ENCODE assay signal across 8 cellular contexts in genomic region chr12:6925543-6926279, GRCh38. TPM values are rescaled to one million over a fixed set of nuclear protein-coding genes. Genes with fewer than 3 reads are reported as not detected.
A peak's percentile ranks its signal among the peaks of the same experiment; 100 is the strongest.
DNase-seq lines count a peak whose midpoint lies in the region; ATAC-seq, FAIRE-seq and TF ChIP-seq lines count a peak whose summit lies in the region.

No MANE protein-coding gene starts in this region.

- H3K9me3 ChIP-seq in neuron (ENCODE audit: low read length) = no peaks in the 10 kb centered on the region

- no peak for TF ChIP-seq CTCF in HFFc6 (IDR thresholded peaks at IDR 0.05)

- no peaks in the 10 kb centered on the region for H3K9me3 Mint-ChIP-seq in HFFc6
- H3K9me3 Mint-ChIP-seq in activated naive CD8-positive, alpha-beta T cell treated with anti-CD3 and anti-CD28 coated beads for 36 hours = no peaks in the 10 kb centered on the region

- H3K4me1 Mint-ChIP-seq in HFFc6 (ENCODE audit: low read depth) = peaks cover 53% of the 10 kb centered on the region
- H3K4me1 Mint-ChIP-seq in activated naive CD8-positive, alpha-beta T cell treated with anti-CD3 and anti-CD28 coated beads for 36 hours = peaks cover 39% of the 10 kb centered on the region

- peak overlapping the region; percentile 89 for H3K4me3 Mint-ChIP-seq in HFFc6
- peak overlapping the region; percentile 15 for H3K4me3 Mint-ChIP-seq in activated naive CD8-positive, alpha-beta T cell treated with anti-CD3 and anti-CD28 coated beads for 36 hours

- H3K36me3 Mint-ChIP-seq in HFFc6 (ENCODE audit: low read depth) = peaks cover 18% of the 10 kb centered on the region
- H3K36me3 Mint-ChIP-seq in activated naive CD8-positive, alpha-beta T cell treated with anti-CD3 and anti-CD28 coated beads for 36 hours = peaks cover 3% of the 10 kb centered on the region

- H3K27ac Mint-ChIP-seq in HFFc6 = peak overlapping the region; percentile 99
- no peak overlapping the region for H3K27ac Mint-ChIP-seq in activated naive CD8-positive, alpha-beta T cell treated with anti-CD3 and anti-CD28 coated beads for 36 hours

- peaks cover 5% of the 10 kb centered on the region for H3K27me3 Mint-ChIP-seq in HFFc6 (ENCODE audit: insufficient read depth)
- no peaks in the 10 kb centered on the region for H3K27me3 Mint-ChIP-seq in activated naive CD8-positive, alpha-beta T cell treated with anti-CD3 and anti-CD28 coated beads for 36 hours

- TF ChIP-seq POLR2A in GM12892 (IDR thresholded peaks at IDR 0.05; ENCODE audit: low read depth, low read length) = no peak
- TF ChIP-seq POLR2A in GM12891 (IDR thresholded peaks at IDR 0.05; ENCODE audit: low read depth, low read length) = no peak

- DNase-seq in AG08396 (ENCODE audit: low spot score) = peak; percentile 83
- DNase-seq in HFFc6 = peak; percentile 88
- DNase-seq in activated naive CD8-positive, alpha-beta T cell treated with anti-CD3 and anti-CD28 coated beads for 36 hours = no peak
- peak; percentile 82 for DNase-seq in glomerular visceral epithelial cell (ENCODE audit: extremely low spot score)
- no peak for DNase-seq in GM12892 (ENCODE audit: insufficient read length)
- DNase-seq in GM12891 (ENCODE audit: insufficient read length, low spot score) = no peak

- FAIRE-seq in GM12892 (lab: Jason Lieb, UNC) = no peak
- FAIRE-seq in GM12891 (lab: Jason Lieb, UNC) = no peak

- ATAC-seq in GM21717 (IDR thresholded peaks at IDR 0.05; ENCODE audit: unreplicated experiment) = no peak

- H3K27me3 ChIP-seq in neuron (ENCODE audit: insufficient read depth, low read length) = no peaks in the 10 kb centered on the region

- H3K4me3 ChIP-seq in neuron (ENCODE audit: low read length) = peak overlapping the region; percentile 42

- H3K36me3 ChIP-seq in neuron (ENCODE audit: insufficient read depth, low read length) = peaks cover 6% of the 10 kb centered on the region

- H2AFZ ChIP-seq in neuron (ENCODE audit: low read depth, low read length) = no peak overlapping the region

- H3K4me1 ChIP-seq in neuron (ENCODE audit: insufficient read depth, low read length) = peaks cover 58% of the 10 kb centered on the region

TF ChIP-seq in GM12891, 5 proteins besides CTCF, POLR2A, EP300 and RAD21:
- TF ChIP-seq PAX5 (IDR thresholded peaks at IDR 0.05; ENCODE audit: insufficient read depth, low read length, severe bottlenecking) (no peak), POLR2AphosphoS5 (IDR thresholded peaks at IDR 0.05; ENCODE audit: low read depth, low read length) (no peak), SPI1 (IDR thresholded peaks at IDR 0.05; ENCODE audit: low read depth, low read length) (no peak), TAF1 (IDR thresholded peaks at IDR 0.05; ENCODE audit: low read depth, low read length) (no peak), POU2F2 (IDR thresholded peaks at IDR 0.05; ENCODE audit: low read depth, low read length) (no peak)
TF ChIP-seq in GM12891: peak in this region for 0.

RNA-seq across cellular contexts. Expression of gene ATN1, which starts 2.0 kb away (rescaled TPM):
- 100 to 1,000 TPM in 4 of 6 experiments, 10 to 100 TPM in 2; 96.8 to 120 (median 107) TPM for total RNA-seq in HFFc6 (2021; fragmentation: NEBNext Ultra II Directional; extraction: Animal tissue kit (Norgen Biotek cat#: 25700))
- total RNA-seq in activated naive CD8-positive, alpha-beta T cell treated with anti-CD3 and anti-CD28 coated beads for 36 hours = 10 to 100 TPM; 27.6 to 28.5 TPM
- 11.0 TPM for polyA plus RNA-seq in GM12892 (2012; ENCODE audit: missing spikeins)
- polyA plus RNA-seq in GM12891 (2012; ENCODE audit: low read depth, missing spikeins) = 27.4 TPM

RNA-seq across cellular contexts. Expression of gene ENO2, which starts 11.3 kb away (rescaled TPM):
- 10 to 100 TPM; 18.9 to 26.9 (median 24.7) TPM for total RNA-seq in HFFc6 (2021; fragmentation: NEBNext Ultra II Directional; extraction: Animal tissue kit (Norgen Biotek cat#: 25700))
- 100 to 1,000 TPM; 140 to 141 TPM for total RNA-seq in activated naive CD8-positive, alpha-beta T cell treated with anti-CD3 and anti-CD28 coated beads for 36 hours
- polyA plus RNA-seq in GM12892 (2012; ENCODE audit: missing spikeins) = 191 TPM
- polyA plus RNA-seq in GM12891 (2012; ENCODE audit: low read depth, missing spikeins) = 116 TPM

RNA-seq across cellular contexts. Expression of gene RNU7-1, which starts 17.9 kb away (rescaled TPM):
- not detected for total RNA-seq in HFFc6 (2021; fragmentation: NEBNext Ultra II Directional; extraction: Animal tissue kit (Norgen Biotek cat#: 25700))
- not detected for total RNA-seq in activated naive CD8-positive, alpha-beta T cell treated with anti-CD3 and anti-CD28 coated beads for 36 hours
- not detected for polyA plus RNA-seq in GM12892 (2012; ENCODE audit: missing spikeins)
- polyA plus RNA-seq in GM12891 (2012; ENCODE audit: low read depth, missing spikeins) = not detected

RNA-seq across cellular contexts. Expression of gene C12orf57, which starts 18.1 kb away (rescaled TPM):
- 100 to 1,000 TPM; 115 to 131 (median 123) TPM for total RNA-seq in HFFc6 (2021; fragmentation: NEBNext Ultra II Directional; extraction: Animal tissue kit (Norgen Biotek cat#: 25700))
- total RNA-seq in activated naive CD8-positive, alpha-beta T cell treated with anti-CD3 and anti-CD28 coated beads for 36 hours = 100 to 1,000 TPM; 203 to 208 TPM
- 175 TPM for polyA plus RNA-seq in GM12892 (2012; ENCODE audit: missing spikeins)
- polyA plus RNA-seq in GM12891 (2012; ENCODE audit: low read depth, missing spikeins) = 367 TPM

RNA-seq across cellular contexts. Expression of gene LRRC23, which starts 21.1 kb away (rescaled TPM):
- 1 to 10 TPM; 5.5 to 7.9 (median 6.6) TPM for total RNA-seq in HFFc6 (2021; fragmentation: NEBNext Ultra II Directional; extraction: Animal tissue kit (Norgen Biotek cat#: 25700))
- 1 to 10 TPM; 3.0 to 4.1 TPM for total RNA-seq in activated naive CD8-positive, alpha-beta T cell treated with anti-CD3 and anti-CD28 coated beads for 36 hours
- 13.1 TPM for polyA plus RNA-seq in GM12892 (2012; ENCODE audit: missing spikeins)
- polyA plus RNA-seq in GM12891 (2012; ENCODE audit: low read depth, missing spikeins) = 7.9 TPM

Comparison
In these comparisons a context has a peak if more than half of its experiments do, and no peak if none do; other contexts are left out.
1. DNase-seq: peak in AG08396 (single experiment), HFFc6 (single experiment) and glomerular visceral epithelial cell (single experiment); none in activated naive CD8-positive, alpha-beta T cell treated with anti-CD3 and anti-CD28 coated beads for 36 hours (single experiment), GM12892 (single experiment) and GM12891 (single experiment).
2. RNA of gene ENO2, which starts 11.3 kb away (total RNA-seq): 140 to 141 TPM in activated naive CD8-positive, alpha-beta T cell treated with anti-CD3 and anti-CD28 coated beads for 36 hours; 18.9 to 26.9 TPM in HFFc6; every median in the first group is over 4 times any median in the second.